ENCODE assay signal across 1 cellular context in genomic region chr7:30730097-30730496, GRCh38.
TF ChIP-seq lines count a peak whose summit lies in the region.

No MANE protein-coding gene starts in this region.

TF ChIP-seq in K562, 482 proteins besides CTCF, POLR2A, EP300 and RAD21:
- TF ChIP-seq PHB (CRISPR knock-in tag; IDR thresholded peaks at IDR 0.05) (no peak), IFI16 (CRISPR knock-in tag; IDR thresholded peaks at IDR 0.05) (no peak), ZFP36 (IDR thresholded peaks at IDR 0.05; ENCODE audit: low read depth, low read length, partially characterized antibody) (peak; percentile 45), RBM25 (IDR thresholded peaks at IDR 0.05; ENCODE audit: low read depth, low read length, severe bottlenecking) (peak; percentile 60), MEF2D (tag; conservative IDR thresholded peaks at IDR 0.05; ENCODE audit: low read depth) (no peak), FUS (optimal IDR thresholded peaks at IDR 0.05; ENCODE audit: low read depth, low read length) (no peak), RCOR1 (IDR thresholded peaks at IDR 0.05; ENCODE audit: borderline replicate concordance in 1 of 2, low read depth in 2 of 2, low read length in 2 of 2) (0 out of 4 replicates have a peak, but pooled peaks of 1 of the 2 experiments have one; percentile 5), CEBPB (tag; IDR thresholded peaks at IDR 0.05) (0 out of 2 replicates have a peak, but pooled peaks have one; percentile 29), BCOR (IDR thresholded peaks at IDR 0.05) (peak; percentile 44; the same call in 1 of the 2 replicates), KLF1 (tag; IDR thresholded peaks at IDR 0.05) (no peak)
